ENCODE assay signal across 2 cellular contexts in the genomic region with DNA sequence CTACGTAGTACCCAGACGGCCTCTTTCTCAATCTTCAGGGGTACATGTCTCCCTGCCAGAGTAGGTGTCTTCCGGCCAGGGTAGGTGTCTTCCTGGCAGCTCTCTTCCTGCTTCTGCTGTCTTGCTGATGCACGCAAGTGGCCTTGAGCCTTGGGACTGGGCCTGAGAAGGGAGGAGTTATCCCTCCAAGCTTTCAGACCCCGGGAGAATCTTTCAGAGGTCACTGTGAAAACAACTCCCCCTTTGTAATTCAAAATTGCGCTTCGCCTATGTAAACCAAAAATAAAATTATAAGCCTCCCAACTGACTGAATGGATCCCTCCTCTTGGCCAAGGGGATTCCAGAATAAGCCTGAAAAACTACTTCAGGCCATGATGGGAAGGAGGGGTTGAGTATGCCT.
TF ChIP-seq lines count a peak whose summit lies in the region.

No MANE protein-coding gene starts in this region.

TF ChIP-seq in HepG2, 621 proteins besides CTCF, POLR2A, EP300 and RAD21:
- TF ChIP-seq ZMYM4 (CRISPR knock-in tag; IDR thresholded peaks at IDR 0.05), result 0 out of 2 replicates have a peak, but pooled peaks have one; percentile 13
- TF ChIP-seq ATRX (CRISPR knock-in tag; IDR thresholded peaks at IDR 0.05; ENCODE audit: borderline replicate concordance), result no peak
- TF ChIP-seq ZSCAN21 (CRISPR knock-in tag; IDR thresholded peaks at IDR 0.05; ENCODE audit: borderline replicate concordance), result no peak
- TF ChIP-seq, protein P1, sequence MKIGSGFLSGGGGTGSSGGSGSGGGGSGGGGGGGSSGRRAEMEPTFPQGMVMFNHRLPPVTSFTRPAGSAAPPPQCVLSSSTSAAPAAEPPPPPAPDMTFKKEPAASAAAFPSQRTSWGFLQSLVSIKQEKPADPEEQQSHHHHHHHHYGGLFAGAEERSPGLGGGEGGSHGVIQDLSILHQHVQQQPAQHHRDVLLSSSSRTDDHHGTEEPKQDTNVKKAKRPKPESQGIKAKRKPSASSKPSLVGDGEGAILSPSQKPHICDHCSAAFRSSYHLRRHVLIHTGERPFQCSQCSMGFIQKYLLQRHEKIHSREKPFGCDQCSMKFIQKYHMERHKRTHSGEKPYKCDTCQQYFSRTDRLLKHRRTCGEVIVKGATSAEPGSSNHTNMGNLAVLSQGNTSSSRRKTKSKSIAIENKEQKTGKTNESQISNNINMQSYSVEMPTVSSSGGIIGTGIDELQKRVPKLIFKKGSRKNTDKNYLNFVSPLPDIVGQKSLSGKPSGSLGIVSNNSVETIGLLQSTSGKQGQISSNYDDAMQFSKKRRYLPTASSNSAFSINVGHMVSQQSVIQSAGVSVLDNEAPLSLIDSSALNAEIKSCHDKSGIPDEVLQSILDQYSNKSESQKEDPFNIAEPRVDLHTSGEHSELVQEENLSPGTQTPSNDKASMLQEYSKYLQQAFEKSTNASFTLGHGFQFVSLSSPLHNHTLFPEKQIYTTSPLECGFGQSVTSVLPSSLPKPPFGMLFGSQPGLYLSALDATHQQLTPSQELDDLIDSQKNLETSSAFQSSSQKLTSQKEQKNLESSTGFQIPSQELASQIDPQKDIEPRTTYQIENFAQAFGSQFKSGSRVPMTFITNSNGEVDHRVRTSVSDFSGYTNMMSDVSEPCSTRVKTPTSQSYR (CRISPR knock-in tag; IDR thresholded peaks at IDR 0.05; ENCODE audit: borderline replicate concordance), result no peak

TF ChIP-seq in H1, 55 proteins besides CTCF, POLR2A, EP300 and RAD21:
- TF ChIP-seq TAF7 (optimal IDR thresholded peaks at IDR 0.05; ENCODE audit: borderline replicate concordance, low read depth, low read length) (no peak), JUND (IDR thresholded peaks at IDR 0.05; ENCODE audit: low read length) (no peak), SP1 (IDR thresholded peaks at IDR 0.05; ENCODE audit: low read depth, low read length) (no peak), KDM1A (IDR thresholded peaks at IDR 0.05; ENCODE audit: borderline replicate concordance, low read length) (no peak), RNF2 (IDR thresholded peaks at IDR 0.05; ENCODE audit: borderline replicate concordance, low read depth, low read length, missing control alignments, poor library complexity, severe bottlenecking) (no peak), HDAC6 (IDR thresholded peaks at IDR 0.05; ENCODE audit: low read depth, low read length) (no peak), EZH2 (IDR thresholded peaks at IDR 0.05; ENCODE audit: low read depth, low read length, severe bottlenecking) (no peak), MAFK (IDR thresholded peaks at IDR 0.05; ENCODE audit: low read depth, low read length) (no peak), FOSL1 (IDR thresholded peaks at IDR 0.05; ENCODE audit: insufficient read depth, low read depth, low read length) (no peak), GABPA (IDR thresholded peaks at IDR 0.05; ENCODE audit: borderline replicate concordance, insufficient read depth, low read length) (no peak), SRF (IDR thresholded peaks at IDR 0.05; ENCODE audit: low read depth, low read length) (no peak), PHF8 (conservative IDR thresholded peaks at IDR 0.05; ENCODE audit: low read depth, low read length) (no peak), SP4 (IDR thresholded peaks at IDR 0.05; ENCODE audit: low read length) (no peak), BRCA1 (IDR thresholded peaks at IDR 0.05; ENCODE audit: low read depth, low read length) (no peak), TAF1 (IDR thresholded peaks at IDR 0.05; ENCODE audit: low read depth, low read length) (no peak)
- TF ChIP-seq, protein P2, sequence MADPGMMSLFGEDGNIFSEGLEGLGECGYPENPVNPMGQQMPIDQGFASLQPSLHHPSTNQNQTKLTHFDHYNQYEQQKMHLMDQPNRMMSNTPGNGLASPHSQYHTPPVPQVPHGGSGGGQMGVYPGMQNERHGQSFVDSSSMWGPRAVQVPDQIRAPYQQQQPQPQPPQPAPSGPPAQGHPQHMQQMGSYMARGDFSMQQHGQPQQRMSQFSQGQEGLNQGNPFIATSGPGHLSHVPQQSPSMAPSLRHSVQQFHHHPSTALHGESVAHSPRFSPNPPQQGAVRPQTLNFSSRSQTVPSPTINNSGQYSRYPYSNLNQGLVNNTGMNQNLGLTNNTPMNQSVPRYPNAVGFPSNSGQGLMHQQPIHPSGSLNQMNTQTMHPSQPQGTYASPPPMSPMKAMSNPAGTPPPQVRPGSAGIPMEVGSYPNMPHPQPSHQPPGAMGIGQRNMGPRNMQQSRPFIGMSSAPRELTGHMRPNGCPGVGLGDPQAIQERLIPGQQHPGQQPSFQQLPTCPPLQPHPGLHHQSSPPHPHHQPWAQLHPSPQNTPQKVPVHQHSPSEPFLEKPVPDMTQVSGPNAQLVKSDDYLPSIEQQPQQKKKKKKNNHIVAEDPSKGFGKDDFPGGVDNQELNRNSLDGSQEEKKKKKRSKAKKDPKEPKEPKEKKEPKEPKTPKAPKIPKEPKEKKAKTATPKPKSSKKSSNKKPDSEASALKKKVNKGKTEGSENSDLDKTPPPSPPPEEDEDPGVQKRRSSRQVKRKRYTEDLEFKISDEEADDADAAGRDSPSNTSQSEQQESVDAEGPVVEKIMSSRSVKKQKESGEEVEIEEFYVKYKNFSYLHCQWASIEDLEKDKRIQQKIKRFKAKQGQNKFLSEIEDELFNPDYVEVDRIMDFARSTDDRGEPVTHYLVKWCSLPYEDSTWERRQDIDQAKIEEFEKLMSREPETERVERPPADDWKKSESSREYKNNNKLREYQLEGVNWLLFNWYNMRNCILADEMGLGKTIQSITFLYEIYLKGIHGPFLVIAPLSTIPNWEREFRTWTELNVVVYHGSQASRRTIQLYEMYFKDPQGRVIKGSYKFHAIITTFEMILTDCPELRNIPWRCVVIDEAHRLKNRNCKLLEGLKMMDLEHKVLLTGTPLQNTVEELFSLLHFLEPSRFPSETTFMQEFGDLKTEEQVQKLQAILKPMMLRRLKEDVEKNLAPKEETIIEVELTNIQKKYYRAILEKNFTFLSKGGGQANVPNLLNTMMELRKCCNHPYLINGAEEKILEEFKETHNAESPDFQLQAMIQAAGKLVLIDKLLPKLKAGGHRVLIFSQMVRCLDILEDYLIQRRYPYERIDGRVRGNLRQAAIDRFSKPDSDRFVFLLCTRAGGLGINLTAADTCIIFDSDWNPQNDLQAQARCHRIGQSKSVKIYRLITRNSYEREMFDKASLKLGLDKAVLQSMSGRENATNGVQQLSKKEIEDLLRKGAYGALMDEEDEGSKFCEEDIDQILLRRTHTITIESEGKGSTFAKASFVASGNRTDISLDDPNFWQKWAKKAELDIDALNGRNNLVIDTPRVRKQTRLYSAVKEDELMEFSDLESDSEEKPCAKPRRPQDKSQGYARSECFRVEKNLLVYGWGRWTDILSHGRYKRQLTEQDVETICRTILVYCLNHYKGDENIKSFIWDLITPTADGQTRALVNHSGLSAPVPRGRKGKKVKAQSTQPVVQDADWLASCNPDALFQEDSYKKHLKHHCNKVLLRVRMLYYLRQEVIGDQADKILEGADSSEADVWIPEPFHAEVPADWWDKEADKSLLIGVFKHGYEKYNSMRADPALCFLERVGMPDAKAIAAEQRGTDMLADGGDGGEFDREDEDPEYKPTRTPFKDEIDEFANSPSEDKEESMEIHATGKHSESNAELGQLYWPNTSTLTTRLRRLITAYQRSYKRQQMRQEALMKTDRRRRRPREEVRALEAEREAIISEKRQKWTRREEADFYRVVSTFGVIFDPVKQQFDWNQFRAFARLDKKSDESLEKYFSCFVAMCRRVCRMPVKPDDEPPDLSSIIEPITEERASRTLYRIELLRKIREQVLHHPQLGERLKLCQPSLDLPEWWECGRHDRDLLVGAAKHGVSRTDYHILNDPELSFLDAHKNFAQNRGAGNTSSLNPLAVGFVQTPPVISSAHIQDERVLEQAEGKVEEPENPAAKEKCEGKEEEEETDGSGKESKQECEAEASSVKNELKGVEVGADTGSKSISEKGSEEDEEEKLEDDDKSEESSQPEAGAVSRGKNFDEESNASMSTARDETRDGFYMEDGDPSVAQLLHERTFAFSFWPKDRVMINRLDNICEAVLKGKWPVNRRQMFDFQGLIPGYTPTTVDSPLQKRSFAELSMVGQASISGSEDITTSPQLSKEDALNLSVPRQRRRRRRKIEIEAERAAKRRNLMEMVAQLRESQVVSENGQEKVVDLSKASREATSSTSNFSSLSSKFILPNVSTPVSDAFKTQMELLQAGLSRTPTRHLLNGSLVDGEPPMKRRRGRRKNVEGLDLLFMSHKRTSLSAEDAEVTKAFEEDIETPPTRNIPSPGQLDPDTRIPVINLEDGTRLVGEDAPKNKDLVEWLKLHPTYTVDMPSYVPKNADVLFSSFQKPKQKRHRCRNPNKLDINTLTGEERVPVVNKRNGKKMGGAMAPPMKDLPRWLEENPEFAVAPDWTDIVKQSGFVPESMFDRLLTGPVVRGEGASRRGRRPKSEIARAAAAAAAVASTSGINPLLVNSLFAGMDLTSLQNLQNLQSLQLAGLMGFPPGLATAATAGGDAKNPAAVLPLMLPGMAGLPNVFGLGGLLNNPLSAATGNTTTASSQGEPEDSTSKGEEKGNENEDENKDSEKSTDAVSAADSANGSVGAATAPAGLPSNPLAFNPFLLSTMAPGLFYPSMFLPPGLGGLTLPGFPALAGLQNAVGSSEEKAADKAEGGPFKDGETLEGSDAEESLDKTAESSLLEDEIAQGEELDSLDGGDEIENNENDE (IDR thresholded peaks at IDR 0.05; ENCODE audit: insufficient replicate concordance, low read length), result no peak
